17 cellular contexts compared by ENCODE assay signal in the genomic region with DNA sequence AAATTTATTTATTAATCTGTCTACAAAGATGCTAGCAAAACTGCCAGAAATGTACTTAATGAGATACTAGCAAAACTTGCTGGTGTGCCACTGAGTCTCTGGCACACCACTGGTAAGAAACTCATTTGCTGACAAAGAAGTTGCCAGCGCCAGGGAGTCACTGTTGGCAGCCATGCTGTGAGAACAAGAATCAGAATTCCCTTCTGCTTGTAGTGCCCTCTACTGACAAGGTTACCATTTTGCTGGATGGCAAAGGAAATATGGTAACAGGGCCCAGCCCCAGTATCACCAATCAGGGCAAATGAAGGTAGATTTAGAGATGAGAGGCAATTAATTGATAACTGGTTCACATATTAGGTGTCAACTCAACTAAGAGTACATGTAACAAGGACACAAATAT.
DNase-seq lines count a peak whose midpoint lies in the region; ATAC-seq, FAIRE-seq and TF ChIP-seq lines count a peak whose summit lies in the region.
"Had no signal": no experiment of that assay in that cellular context is flagged by ENCODE, and none has a peak within 500 bp of the region (broad histone marks: within the 10 kb centered on the region; RNA-seq: fewer than 3 reads in every experiment).

No MANE protein-coding gene starts in this region.

- no peaks in the 10 kb centered on the region for H3K9me3 ChIP-seq in H1 (ENCODE audit: insufficient read depth in 2 of 2, low read depth in 1 of 2, low read length in 1 of 2)
- H3K9me3 ChIP-seq: BLaER1, SJSA1 had no signal

- no peak overlapping the region for H4K5ac ChIP-seq in H1 (ENCODE audit: insufficient read length, low read depth, low read length)

- H3K4me3 ChIP-seq in H1 (ENCODE audit: extremely low read depth in 1 of 4, insufficient read depth in 2 of 4, low read depth in 3 of 4, low read length in 4 of 4): no peak overlapping the region
- H3K4me3 ChIP-seq: BLaER1, SJSA1 had no signal

- 93% methylated on average over 1 of the region's 1 CpG; no CpG with 5 or more reads in 1 of the 2 experiments for WGBS in H1 (ENCODE audit: extremely low coverage in 1 of 2, insufficient coverage in 1 of 2, insufficient read length in 1 of 2, insufficient replicate concordance in 2 of 2, low coverage in 1 of 2, low lambda C conversion rate in 2 of 2, missing lambda C conversion rate in 1 of 2), 2 experiments

- no peak overlapping the region for H2BK5ac ChIP-seq in H1 (ENCODE audit: low read depth, low read length)

- ATAC-seq in GM19351 (IDR thresholded peaks at IDR 0.05; ENCODE audit: unreplicated experiment): no peak

- H3K27ac ChIP-seq in H1 (ENCODE audit: low read depth, low read length): no peak overlapping the region
- H3K27ac ChIP-seq: BLaER1, SJSA1 had no signal

- TF ChIP-seq CTCF in H1 (IDR thresholded peaks at IDR 0.05; ENCODE audit: control extremely low read depth in 1 of 3, insufficient read depth in 1 of 3, low read depth in 1 of 3, low read length in 3 of 3): peak in 1 of 3 experiments; percentile 41; a peak in 1 of 4 replicates

- H3K27me3 ChIP-seq in H1 (replicated peaks in 1 of 4; ENCODE audit: control insufficient read depth in 3 of 4, extremely low read depth in 1 of 4, insufficient read depth in 3 of 4, low read length in 3 of 4): no peaks in the 10 kb centered on the region
- H3K27me3 ChIP-seq: BLaER1, SJSA1 had no signal

- DNase-seq in NCI-H146 (lab: John Stamatoyannopoulos, UW): peak; percentile 9
- no peak for DNase-seq in NCI-H146 treated with DMSO at 0.1 percent for 48 hours (lab: John Stamatoyannopoulos, UW; ENCODE audit: unreplicated experiment)
- peak; percentile 1 for DNase-seq in NCI-H69 (lab: John Stamatoyannopoulos, UW)
- no peak for DNase-seq in H1 (ENCODE audit: low read depth in 1 of 2, low spot score in 2 of 2)
- no peak for DNase-seq in midbrain (lab: John Stamatoyannopoulos, UW)
- DNase-seq in amygdala (lab: John Stamatoyannopoulos, UW): no peak
- no peak for DNase-seq in NCI-H2196 treated with DMSO at 0.1 percent for 48 hours (lab: John Stamatoyannopoulos, UW; ENCODE audit: unreplicated experiment)
- DNase-seq: IMR-90, NCI-H1092, NCI-H187, NCI-H345, NCI-H526 had no signal

- CTCF ChIA-PET in H1 (lab: Charles Lee; ENCODE audit: partially characterized antibody): interaction anchor here (1.1 kb wide), 1 partner anchor 151 kb away, joined by 3 read pairs; no protein-coding TSS in a partner anchor

- no peak overlapping the region for H3K4ac ChIP-seq in H1 (replicated peaks; ENCODE audit: insufficient read length, low read depth, low read length)

- H3K18ac ChIP-seq in H1 (ENCODE audit: extremely low read depth, low read length): no peak overlapping the region

- no peak overlapping the region for H3K14ac ChIP-seq in H1 (ENCODE audit: insufficient read length)

- H2BK20ac ChIP-seq in H1 (ENCODE audit: low read length): no peak overlapping the region

- peak; percentile 18 to 40; a peak in 2 of 4 replicates for TF ChIP-seq RAD21 in H1 (IDR thresholded peaks at IDR 0.05 in 1 of 2, conservative IDR thresholded peaks at IDR 0.05 in 1 of 2; ENCODE audit: low read depth in 2 of 2, low read length in 2 of 2)

- no peak for TF ChIP-seq EP300 in H1 (IDR thresholded peaks at IDR 0.05; ENCODE audit: borderline replicate concordance in 1 of 2, low read depth in 2 of 2, low read length in 2 of 2)

- no peaks in the 10 kb centered on the region for H3K79me1 ChIP-seq in H1 (ENCODE audit: low read depth, low read length)

- no peak overlapping the region for H2BK15ac ChIP-seq in H1 (ENCODE audit: low read length)

- FAIRE-seq in H1 (lab: Jason Lieb, UNC): no peak
- FAIRE-seq: GM12892, H54 had no signal

- no peak overlapping the region for H2BK12ac ChIP-seq in H1 (ENCODE audit: low read depth, low read length)

- no peak overlapping the region for H2AFZ ChIP-seq in H1 (ENCODE audit: low read length)

- H3K36me3 ChIP-seq in H1 (ENCODE audit: control insufficient read depth in 2 of 4, insufficient read depth in 4 of 4, low read length in 3 of 4): no peaks in the 10 kb centered on the region
- H3K36me3 ChIP-seq: BLaER1, SJSA1 had no signal

- no peaks in the 10 kb centered on the region for H3K4me1 ChIP-seq in H1 (replicated peaks in 1 of 4; ENCODE audit: control insufficient read depth in 3 of 4, insufficient read depth in 4 of 4, low read length in 3 of 4)
- H3K4me1 ChIP-seq: BLaER1, SJSA1 had no signal

- no peaks in the 10 kb centered on the region for H4K20me1 ChIP-seq in H1 (replicated peaks in 1 of 2; ENCODE audit: control insufficient read depth in 1 of 2, insufficient read depth in 2 of 2, low read length in 2 of 2)
- H4K20me1 ChIP-seq: BLaER1 had no signal

- no peak for TF ChIP-seq POLR2A in H1 (IDR thresholded peaks at IDR 0.05; ENCODE audit: control extremely low read depth in 1 of 2, low read depth in 2 of 2, low read length in 2 of 2)

- POLR2A ChIA-PET in H1 (lab: Charles Lee; ENCODE audit: partially characterized antibody): no interaction called here

- no peak overlapping the region for H2BK120ac ChIP-seq in H1 (replicated peaks; ENCODE audit: low read depth, low read length)

- no peak overlapping the region for H2AK5ac ChIP-seq in H1 (ENCODE audit: low read depth, low read length)

- H3K23ac ChIP-seq in H1 (ENCODE audit: insufficient read length): no peak overlapping the region

- H3K4me2 ChIP-seq in H1 (ENCODE audit: insufficient read depth in 1 of 2, low read depth in 2 of 2, low read length in 2 of 2): no peak overlapping the region
- H3K4me2 ChIP-seq: BLaER1 had no signal

- H3K79me2 ChIP-seq in H1 (ENCODE audit: control insufficient read depth in 1 of 2, insufficient read depth in 2 of 2, low read length in 2 of 2): no peaks in the 10 kb centered on the region

- no peaks in the 10 kb centered on the region for H3K23me2 ChIP-seq in H1 (ENCODE audit: low read depth, low read length)

- H4K91ac ChIP-seq in H1 (replicated peaks; ENCODE audit: insufficient read length, low read length): no peak overlapping the region

- H3K56ac ChIP-seq in H1 (replicated peaks; ENCODE audit: insufficient read length, low read depth, low read length): no peak overlapping the region

- H4K8ac ChIP-seq in H1 (ENCODE audit: extremely low read depth, insufficient read depth, low read length): no peak overlapping the region

- no peak overlapping the region for H3K9ac ChIP-seq in H1 (replicated peaks in 1 of 4; ENCODE audit: extremely low read depth in 1 of 4, low read depth in 3 of 4, low read length in 3 of 4)
- H3K9ac ChIP-seq: BLaER1 had no signal

TF ChIP-seq in H1, 55 proteins besides CTCF, POLR2A, EP300 and RAD21:
- TF ChIP-seq SP2 (IDR thresholded peaks at IDR 0.05; ENCODE audit: low read length) (no peak), BRCA1 (IDR thresholded peaks at IDR 0.05; ENCODE audit: low read depth, low read length) (no peak), RNF2 (IDR thresholded peaks at IDR 0.05; ENCODE audit: borderline replicate concordance, low read depth, low read length, missing control alignments, poor library complexity, severe bottlenecking) (no peak), YY1 (IDR thresholded peaks at IDR 0.05; ENCODE audit: low read depth, low read length) (0 out of 2 replicates have a peak, but pooled peaks have one; percentile 17)

Comparison
In these comparisons a context has a peak if more than half of its experiments do, and no peak if none do; other contexts are left out.
1. DNase-seq: peak in NCI-H146 (single experiment) and NCI-H69 (single experiment); none in NCI-H146 treated with DMSO at 0.1 percent for 48 hours (single experiment), H1 (0 of 2), midbrain (single experiment), amygdala (0 of 56) and NCI-H2196 treated with DMSO at 0.1 percent for 48 hours (single experiment).